Comparison of ENCODE assay signal across 11 cellular contexts in the genomic region with DNA sequence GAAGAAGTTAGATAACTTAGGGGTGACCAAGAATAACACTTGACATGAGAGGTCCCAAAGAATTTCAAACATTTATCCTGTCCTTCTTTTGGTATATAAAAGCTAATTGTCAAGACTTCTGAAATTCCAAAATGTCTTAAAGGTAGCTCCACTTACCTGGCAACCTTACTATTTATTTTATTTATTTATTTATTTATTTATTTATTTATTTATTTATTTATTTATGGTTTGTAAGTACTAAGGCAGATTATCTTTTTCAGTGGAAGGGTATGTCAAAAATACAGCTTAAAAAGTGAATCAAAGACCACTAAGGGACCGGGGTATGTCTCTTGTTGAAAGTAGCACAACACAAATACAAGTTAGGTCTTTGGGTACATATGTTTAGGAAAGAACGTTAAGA.
"Had no signal": no experiment of that assay in that cellular context is flagged by ENCODE, and none has a peak within 500 bp of the region (broad histone marks: within the 10 kb centered on the region; RNA-seq: fewer than 3 reads in every experiment).

No MANE protein-coding gene starts in this region.

- H3K4me1 ChIP-seq: HAP-1 had no signal

- H3K4me1 Mint-ChIP-seq: GM23338, H9 had no signal

- H3K9me3 ChIP-seq: HAP-1 had no signal

- H3K9me3 Mint-ChIP-seq: H9, HFFc6 had no signal

- H3K4me3 ChIP-seq: GM23248, GM23338, HAP-1 had no signal

- DNase-seq: GM23248, GOT3, H7, H9, HCEC 1CT, HFFc6 had no signal

- FAIRE-seq: H1, H54 had no signal

- H3K36me3 ChIP-seq: HAP-1 had no signal

- H3K4me3 Mint-ChIP-seq: GM23338, H9, HFFc6 had no signal

- H3K27ac ChIP-seq: GM23248 had no signal

- H3K4me2 ChIP-seq: GM23338 had no signal

- ATAC-seq: GM23338, HCT116 had no signal

- H3K27ac Mint-ChIP-seq: GM23338, H9, HFFc6 had no signal
